ENCODE assay signal across 1 cellular context in genomic region chr2:218786133-218786532, GRCh38.
TF ChIP-seq lines count a peak whose summit lies in the region.

No MANE protein-coding gene starts in this region.

TF ChIP-seq in HepG2, 621 proteins besides CTCF, POLR2A, EP300 and RAD21:
- TF ChIP-seq RBM22 (optimal IDR thresholded peaks at IDR 0.05; ENCODE audit: low read length) (peak; percentile 34), RBAK (CRISPR knock-in tag; IDR thresholded peaks at IDR 0.05) (no peak)
